37 cellular contexts compared by ENCODE assay signal in genomic region chr4:34170941-34171340, GRCh38.
A peak's percentile ranks its signal among the peaks of the same experiment; 100 is the strongest.
DNase-seq lines count a peak whose midpoint lies in the region; ATAC-seq, FAIRE-seq and TF ChIP-seq lines count a peak whose summit lies in the region.
"Had no signal": no experiment of that assay in that cellular context is flagged by ENCODE, and none has a peak within 500 bp of the region (broad histone marks: within the 10 kb centered on the region; RNA-seq: fewer than 3 reads in every experiment).

No MANE protein-coding gene starts in this region.

- dilution Hi-C loops in endothelial cell of umbilical vein (cut with MboI; ENCODE audit: extremely low pct_ligation_motif_present, low sequenced_read_pairs) = no loop called here

- H3K36me3 ChIP-seq in PC-3 (ENCODE audit: low read depth, low read length) = no peaks in the 10 kb centered on the region; the same call in 1 of the 2 replicates
- H3K36me3 ChIP-seq in endothelial cell of umbilical vein (ENCODE audit: control insufficient read depth in 2 of 2, extremely low read depth in 1 of 2, insufficient read depth in 2 of 2, low read length in 2 of 2) = no peaks in the 10 kb centered on the region
- H3K36me3 ChIP-seq: ascending aorta, esophagus squamous epithelium, neutrophil, right lobe of liver, tibial nerve had no signal

- H3K4me2 ChIP-seq in PC-3 (ENCODE audit: low read length) (0 out of 2 replicates have a peak overlapping the region, but pooled peaks have one; percentile 4), endothelial cell of umbilical vein (ENCODE audit: insufficient read depth, low read length) (no peak overlapping the region)

- FAIRE-seq in endothelial cell of umbilical vein (lab: Jason Lieb, UNC) = no peak
- FAIRE-seq: D721Med, GM12878, HepG2, islet of Langerhans had no signal

- H3K27me3 Mint-ChIP-seq in activated CD4-positive, alpha-beta memory T cell treated with anti-CD3 and anti-CD28 coated beads for 36 hours = no peaks in the 10 kb centered on the region
- H3K27me3 Mint-ChIP-seq: activated B cell treated with CpG ODN at 0.5 μM for 24 hours; activated naive CD8-positive, alpha-beta T cell treated with anti-CD3 and anti-CD28 coated beads, Interleukin-2, amount 10 ng/mL, durations not matched to agents 7 days and 5 days; B cell; CD4-positive, alpha-beta memory T cell; dendritic cell treated with granulocyte-macrophage colony-stimulating factor and Interleukin-4, amounts not matched to agents 40 ng/mL and 50 ng/mL, for 4 days had no signal

- H3K9ac ChIP-seq in PC-3 (ENCODE audit: low read length) = no peak overlapping the region
- H3K9ac ChIP-seq in endothelial cell of umbilical vein (replicated peaks; ENCODE audit: extremely low read depth, insufficient read depth, low read length) = no peak overlapping the region

- no peak overlapping the region for H3K27ac Mint-ChIP-seq in activated CD4-positive, alpha-beta memory T cell treated with anti-CD3 and anti-CD28 coated beads for 36 hours
- H3K27ac Mint-ChIP-seq: activated B cell treated with CpG ODN at 0.5 μM for 24 hours; activated naive CD8-positive, alpha-beta T cell treated with anti-CD3 and anti-CD28 coated beads, Interleukin-2, amount 10 ng/mL, durations not matched to agents 7 days and 5 days; B cell; CD4-positive, alpha-beta memory T cell; dendritic cell treated with granulocyte-macrophage colony-stimulating factor and Interleukin-4, amounts not matched to agents 40 ng/mL and 50 ng/mL, for 4 days; endodermal cell; H9 had no signal

- peaks cover 18% of the 10 kb centered on the region for H3K9me3 Mint-ChIP-seq in activated CD4-positive, alpha-beta memory T cell treated with anti-CD3 and anti-CD28 coated beads for 36 hours

- BruUV-seq in PC-3 (replicated peaks; lab: Mats Ljungman, UMichigan) (no TSS peak), endothelial cell of umbilical vein (replicated peaks; lab: Mats Ljungman, UMichigan) (no TSS peak)

- peaks cover 18% of the 10 kb centered on the region for H3K4me1 ChIP-seq in PC-3 (ENCODE audit: insufficient read depth, low read length)
- H3K4me1 ChIP-seq in endothelial cell of umbilical vein (ENCODE audit: control insufficient read depth, extremely low read depth, insufficient read depth, low read length) = no peaks in the 10 kb centered on the region
- H3K4me1 ChIP-seq: ascending aorta, esophagus squamous epithelium, right lobe of liver, tibial nerve had no signal

- no peaks in the 10 kb centered on the region for H3K36me3 Mint-ChIP-seq in activated CD4-positive, alpha-beta memory T cell treated with anti-CD3 and anti-CD28 coated beads for 36 hours
- H3K36me3 Mint-ChIP-seq: activated naive CD8-positive, alpha-beta T cell treated with anti-CD3 and anti-CD28 coated beads, Interleukin-2, amount 10 ng/mL, durations not matched to agents 7 days and 5 days; CD4-positive, alpha-beta memory T cell had no signal

- no peak for TF ChIP-seq POLR2A in endothelial cell of umbilical vein (IDR thresholded peaks at IDR 0.05; ENCODE audit: low read depth, low read length)

- no peaks in the 10 kb centered on the region for H3K9me2 ChIP-seq in PC-3 (replicated peaks; ENCODE audit: low read length)

- H3K4me3 Mint-ChIP-seq in activated CD4-positive, alpha-beta memory T cell treated with anti-CD3 and anti-CD28 coated beads for 36 hours = no peak overlapping the region
- H3K4me3 Mint-ChIP-seq: activated B cell treated with CpG ODN at 0.5 μM for 24 hours; activated naive CD8-positive, alpha-beta T cell treated with anti-CD3 and anti-CD28 coated beads, Interleukin-2, amount 10 ng/mL, durations not matched to agents 7 days and 5 days; B cell; CD4-positive, alpha-beta memory T cell; dendritic cell treated with granulocyte-macrophage colony-stimulating factor and Interleukin-4, amounts not matched to agents 40 ng/mL and 50 ng/mL, for 4 days; endodermal cell; H9 had no signal

- TF ChIP-seq CTCF in PC-3 (conservative IDR thresholded peaks at IDR 0.05; ENCODE audit: low read depth, low read length) = no peak
- TF ChIP-seq CTCF in endothelial cell of umbilical vein (IDR thresholded peaks at IDR 0.05; ENCODE audit: extremely low read depth in 1 of 2, insufficient read depth in 1 of 2, low read depth in 1 of 2, low read length in 2 of 2) = no peak

- H3F3A ChIP-seq in PC-3 (ENCODE audit: low read length, unreplicated experiment) = no peaks in the 10 kb centered on the region

- H2AFZ ChIP-seq in PC-3 (ENCODE audit: low read length) (no peak overlapping the region), endothelial cell of umbilical vein (ENCODE audit: low read depth, low read length) (no peak overlapping the region)

- H4K20me1 ChIP-seq in PC-3 (ENCODE audit: low read length) (no peaks in the 10 kb centered on the region), endothelial cell of umbilical vein (replicated peaks; ENCODE audit: control insufficient read depth, extremely low read depth, insufficient read depth, low read length) (no peaks in the 10 kb centered on the region)

- H3K9me1 ChIP-seq in endothelial cell of umbilical vein (replicated peaks; ENCODE audit: control insufficient read depth, extremely low read depth, insufficient read depth, low read length) = no peaks in the 10 kb centered on the region

- H3K9me3 ChIP-seq in PC-3 (ENCODE audit: low read length) (no peaks in the 10 kb centered on the region), endothelial cell of umbilical vein (replicated peaks; ENCODE audit: control insufficient read depth, insufficient read depth, low read length) (no peaks in the 10 kb centered on the region)
- H3K9me3 ChIP-seq: ascending aorta, esophagus squamous epithelium, neutrophil, right lobe of liver, tibial nerve had no signal

- CTCF ChIA-PET in PC-3 (lab: Charles Lee) (no interaction called here), endothelial cell of umbilical vein (lab: Charles Lee) (interaction anchor here (1.2 kb wide), 1 partner anchor 59 kb away, joined by 3 read pairs; no protein-coding TSS in a partner anchor)
- CTCF ChIA-PET in activated CD4-positive, alpha-beta memory T cell treated with anti-CD3 and anti-CD28 coated beads for 36 hours (lab: Charles Lee) = no interaction called here

- POLR2A ChIA-PET in PC-3 (lab: Charles Lee; ENCODE audit: unreplicated experiment) = interaction anchor here (0.7 kb wide), 1 partner anchor 25 kb away, joined by 3 read pairs; no protein-coding TSS in a partner anchor
- POLR2A ChIA-PET in endothelial cell of umbilical vein (lab: Charles Lee) = no interaction called here
- POLR2A ChIA-PET in activated CD4-positive, alpha-beta memory T cell treated with anti-CD3 and anti-CD28 coated beads for 36 hours (lab: Charles Lee) = no interaction called here

- H3K79me2 ChIP-seq in PC-3 (ENCODE audit: low read length) = no peaks in the 10 kb centered on the region
- no peaks in the 10 kb centered on the region for H3K79me2 ChIP-seq in endothelial cell of umbilical vein (ENCODE audit: control insufficient read depth, insufficient read depth, low read length)

- H3K4me1 Mint-ChIP-seq in activated CD4-positive, alpha-beta memory T cell treated with anti-CD3 and anti-CD28 coated beads for 36 hours (ENCODE audit: low read depth) = no peaks in the 10 kb centered on the region
- H3K4me1 Mint-ChIP-seq: activated B cell treated with CpG ODN at 0.5 μM for 24 hours; activated naive CD8-positive, alpha-beta T cell treated with anti-CD3 and anti-CD28 coated beads, Interleukin-2, amount 10 ng/mL, durations not matched to agents 7 days and 5 days; B cell; CD4-positive, alpha-beta memory T cell; endodermal cell had no signal

- no peaks in the 10 kb centered on the region for H3K27me3 ChIP-seq in PC-3 (ENCODE audit: low read length)
- no peaks in the 10 kb centered on the region for H3K27me3 ChIP-seq in endothelial cell of umbilical vein (ENCODE audit: control insufficient read depth in 2 of 2, insufficient read depth in 2 of 2, low read length in 2 of 2)
- H3K27me3 ChIP-seq: ascending aorta, esophagus squamous epithelium, neutrophil, right lobe of liver, tibial nerve had no signal

- H3K4me3 ChIP-seq in PC-3 (ENCODE audit: low read length) (no peak overlapping the region), endothelial cell of umbilical vein (replicated peaks in 1 of 3; ENCODE audit: insufficient read depth in 1 of 3, low read depth in 1 of 3, low read length in 3 of 3) (no peak overlapping the region)
- H3K4me3 ChIP-seq: ascending aorta, esophagus squamous epithelium, GM12878, right lobe of liver, tibial nerve had no signal

- DNase-seq in ELR (ENCODE audit: low read depth) (peak; percentile 80), PC-3 (peak; percentile 71), endothelial cell of umbilical vein (ENCODE audit: low read depth, low spot score) (no peak), kidney tubule cell (ENCODE audit: low spot score) (peak; percentile 68), mucosa of gallbladder (ENCODE audit: low spot score) (no peak), SW480 (ENCODE audit: low spot score) (no peak)
- no peak for DNase-seq in activated CD4-positive, alpha-beta memory T cell treated with anti-CD3 and anti-CD28 coated beads for 36 hours
- DNase-seq: ACHN; activated B cell treated with CpG ODN at 0.5 μM for 24 hours; activated CD4-positive, alpha-beta T cell treated with anti-CD3 and anti-CD28 coated beads, Interleukin-2, amount 50 U/mL, for 1 hour; activated gamma-delta T cell treated with Interleukin-2 at 50 U/mL for 16 hours; activated naive CD8-positive, alpha-beta T cell treated with anti-CD3 and anti-CD28 coated beads, Interleukin-2, amount 10 ng/mL, durations not matched to agents 7 days and 5 days; activated T-cell treated with anti-CD3 and anti-CD28 coated beads, Interleukin-2, amount 50 U/mL, for 48 hours; CD4-positive, alpha-beta memory T cell; central memory CD4-positive, alpha-beta T cell; endodermal cell; esophagus squamous epithelium; H9; Karpas-422; left ventricle myocardium superior; NCI-H1417 treated with DMSO at 0.1 percent for 48 hours; NCI-H2081; NCI-H226; NCI-H69; right lobe of liver; SIG-M5; stimulated activated CD4-positive, alpha-beta T cell treated with anti-CD3 and anti-CD28 coated beads, Interleukin-4, amount 100 ng/mL, for 1 hour had no signal

- ATAC-seq in PC-3 (peak; percentile 83), HG03025 (IDR thresholded peaks at IDR 0.05; ENCODE audit: low FRiP score, unreplicated experiment) (no peak)
- ATAC-seq: GM12878, HepG2, left ventricle myocardium superior, right lobe of liver had no signal

- H3K27ac ChIP-seq in PC-3 (ENCODE audit: low read length) (peak overlapping the region; percentile 24; the same call in 1 of the 2 replicates), endothelial cell of umbilical vein (ENCODE audit: insufficient read depth, low read depth, low read length) (no peak overlapping the region)
- H3K27ac ChIP-seq: ascending aorta, esophagus squamous epithelium, neutrophil, right lobe of liver, tibial nerve had no signal

- intact Hi-C loops in PC-3 (cut with micrococcal nuclease) (no loop called here), endothelial cell of umbilical vein (cut with micrococcal nuclease) (no loop called here)
- intact Hi-C loops in activated CD4-positive, alpha-beta memory T cell treated with anti-CD3 and anti-CD28 coated beads for 36 hours (cut with micrococcal nuclease) = no loop called here

TF ChIP-seq in endothelial cell of umbilical vein, 7 proteins besides CTCF, POLR2A, EP300 and RAD21 (continues in another document):
- peak; percentile 35 for TF ChIP-seq FOS (IDR thresholded peaks at IDR 0.05; ENCODE audit: borderline replicate concordance, insufficient read depth, low read length)

Comparison
In these comparisons a context has a peak if more than half of its experiments do, and no peak if none do; other contexts are left out.
1. DNase-seq: peak in ELR (single experiment), PC-3 (single experiment) and kidney tubule cell (single experiment); none in endothelial cell of umbilical vein (single experiment), mucosa of gallbladder (single experiment), SW480 (single experiment) and activated CD4-positive, alpha-beta memory T cell treated with anti-CD3 and anti-CD28 coated beads for 36 hours (single experiment).